Comparison of ENCODE assay signal across 37 cellular contexts in the genomic region with DNA sequence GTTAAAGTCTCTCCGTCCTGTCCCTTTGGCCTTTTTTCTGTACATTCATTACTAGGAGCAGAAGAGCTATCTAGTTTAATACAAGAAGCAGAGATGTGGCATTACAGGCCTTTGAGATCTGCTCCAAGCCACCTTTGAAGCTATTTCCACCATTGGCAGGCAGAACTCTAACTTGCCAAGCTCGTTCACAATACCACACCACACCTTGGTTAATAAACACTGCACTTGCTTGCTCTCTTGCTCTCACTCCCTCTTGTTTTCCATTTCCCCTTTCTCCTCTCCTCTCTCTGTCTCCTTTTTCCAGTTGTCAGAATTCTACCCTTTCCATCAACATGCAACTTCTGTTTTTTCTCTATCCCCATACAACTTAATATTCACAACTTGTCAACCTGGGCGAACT. TPM values are rescaled to one million over a fixed set of nuclear protein-coding genes. Genes with fewer than 3 reads are reported as not detected.
"Had no signal": no experiment of that assay in that cellular context is flagged by ENCODE, and none has a peak within 500 bp of the region (broad histone marks: within the 10 kb centered on the region; RNA-seq: fewer than 3 reads in every experiment).

No MANE protein-coding gene starts in this region.

- H3K4me1 ChIP-seq: adrenal gland, body of pancreas, breast epithelium, Peyer's patch had no signal

- H3K27ac Mint-ChIP-seq: activated CD4-positive, alpha-beta T cell treated with anti-CD3 and anti-CD28 coated beads for 36 hours; activated CD4-positive, alpha-beta T cell treated with anti-CD3 and anti-CD28 coated beads, Interleukin-2, amount 10 ng/mL, durations not matched to agents 7 days and 5 days; activated CD8-positive, alpha-beta T cell treated with anti-CD3 and anti-CD28 coated beads, Interleukin-2, amount 10 ng/mL, durations not matched to agents 7 days and 5 days; activated naive CD4-positive, alpha-beta T cell treated with anti-CD3 and anti-CD28 coated beads for 36 hours; activated naive CD4-positive, alpha-beta T cell treated with anti-CD3 and anti-CD28 coated beads, Interleukin-2, amount 50 U/mL, for 72 hours; activated T-cell treated with anti-CD3 and anti-CD28 coated beads, Interleukin-2, amount 50 U/mL, for 24 hours; activated T-helper 2 cell treated with anti-CD3 and anti-CD28 coated beads, Interferon-gamma antibody, Interleukin-2, Interleukin-4, amounts not matched to agents 10 μg/mL and 5 μg/mL and 100 μg/mL, durations not matched to agents 14 hours and 24 hours and 36 hours; T-helper 1 cell treated with Interleukin-12 subunit alpha and Interleukin-12 subunit beta and Interleukin-4 antibody, amounts not matched to agents 30 μg/mL and 1 μg/mL, for 36 hours; T-helper 2 cell treated with Interferon-gamma antibody and Interleukin-4, amounts not matched to agents 5 μg/mL and 100 μg/mL, for 36 hours; WTC11 had no signal

- DNase-seq: activated CD4-positive, alpha-beta T cell treated with anti-CD3 and anti-CD28 coated beads for 36 hours; activated CD4-positive, alpha-beta T cell treated with anti-CD3 and anti-CD28 coated beads, Interleukin-2, amount 10 ng/mL, durations not matched to agents 7 days and 5 days; activated CD4-positive, alpha-beta T cell treated with anti-CD3 and anti-CD28 coated beads, Interleukin-2, amount 50 U/mL, for 48 hours; activated CD8-positive, alpha-beta T cell treated with anti-CD3 and anti-CD28 coated beads, Interleukin-2, amount 10 ng/mL, durations not matched to agents 7 days and 5 days; activated gamma-delta T cell treated with Interleukin-2 at 50 U/mL for 16 hours; activated naive CD4-positive, alpha-beta T cell treated with anti-CD3 and anti-CD28 coated beads for 36 hours; activated T-cell treated with anti-CD3 and anti-CD28 coated beads, Interleukin-2, amount 50 U/mL, for 24 hours; adrenal gland; body of pancreas; caudate nucleus; Kasumi-1; MM.1S; MV-4-11; NCI-H1092; NCI-H1436 treated with DMSO at 0.1 percent for 48 hours; NCI-H1694 treated with DMSO at 0.1 percent for 48 hours; NCI-H2029; NCI-H2171; NCI-H510A; NCI-H526; NCI-H748 treated with DMSO at 0.1 percent for 48 hours; NK-92 treated with Interleukin-12 subunit alpha and Interleukin-12 subunit beta, amount 100 ng/mL, for 24 hours; Peyer's patch; RPMI8226; SHP77 treated with DMSO at 0.1 percent for 48 hours; SK-N-SH had no signal

- H3K4me3 ChIP-seq: adrenal gland, body of pancreas, breast epithelium, Peyer's patch, SJSA1 had no signal

- H3K27me3 ChIP-seq: adrenal gland, body of pancreas, breast epithelium, Peyer's patch, SJSA1 had no signal

- H3K9me3 ChIP-seq: adrenal gland, body of pancreas, breast epithelium, Peyer's patch, SJSA1, SK-N-SH had no signal

- FAIRE-seq: astrocyte, TTC549 had no signal

- ATAC-seq: activated CD4-positive, alpha-beta T cell treated with anti-CD3 and anti-CD28 coated beads for 36 hours; activated CD4-positive, CD25-positive, alpha-beta regulatory T cell treated with anti-CD3 and anti-CD28 coated beads, Interleukin-2, amount 50 U/mL, for 24 hours; activated CD8-positive, alpha-beta T cell treated with anti-CD3 and anti-CD28 coated beads, Interleukin-2, amount 10 ng/mL, durations not matched to agents 7 days and 5 days; activated naive CD4-positive, alpha-beta T cell treated with anti-CD3 and anti-CD28 coated beads, Interleukin-2, amount 50 U/mL, for 72 hours; body of pancreas; PC-3; WTC11 had no signal

- H3K4me3 Mint-ChIP-seq: activated CD4-positive, alpha-beta T cell treated with anti-CD3 and anti-CD28 coated beads for 36 hours; activated CD4-positive, alpha-beta T cell treated with anti-CD3 and anti-CD28 coated beads, Interleukin-2, amount 10 ng/mL, durations not matched to agents 7 days and 5 days; activated CD8-positive, alpha-beta T cell treated with anti-CD3 and anti-CD28 coated beads, Interleukin-2, amount 10 ng/mL, durations not matched to agents 7 days and 5 days; activated naive CD4-positive, alpha-beta T cell treated with anti-CD3 and anti-CD28 coated beads for 36 hours; activated T-cell treated with anti-CD3 and anti-CD28 coated beads, Interleukin-2, amount 50 U/mL, for 24 hours; T-helper 1 cell treated with Interleukin-12 subunit alpha and Interleukin-12 subunit beta and Interleukin-4 antibody, amounts not matched to agents 30 μg/mL and 1 μg/mL, for 36 hours; T-helper 2 cell treated with Interferon-gamma antibody and Interleukin-4, amounts not matched to agents 5 μg/mL and 100 μg/mL, for 36 hours; WTC11 had no signal

- H3K4me1 Mint-ChIP-seq: activated CD4-positive, alpha-beta T cell treated with anti-CD3 and anti-CD28 coated beads for 36 hours; activated CD4-positive, alpha-beta T cell treated with anti-CD3 and anti-CD28 coated beads, Interleukin-2, amount 10 ng/mL, durations not matched to agents 7 days and 5 days; WTC11 had no signal

- H3K9me3 Mint-ChIP-seq: activated CD4-positive, alpha-beta T cell treated with anti-CD3 and anti-CD28 coated beads, Interleukin-2, amount 10 ng/mL, durations not matched to agents 7 days and 5 days; activated naive CD4-positive, alpha-beta T cell treated with anti-CD3 and anti-CD28 coated beads for 36 hours; activated naive CD4-positive, alpha-beta T cell treated with anti-CD3 and anti-CD28 coated beads, Interleukin-2, amount 50 U/mL, for 72 hours; activated T-cell treated with anti-CD3 and anti-CD28 coated beads, Interleukin-2, amount 50 U/mL, for 24 hours; activated T-helper 2 cell treated with anti-CD3 and anti-CD28 coated beads, Interferon-gamma antibody, Interleukin-2, Interleukin-4, amounts not matched to agents 10 μg/mL and 5 μg/mL and 100 μg/mL, durations not matched to agents 14 hours and 24 hours and 36 hours; T-helper 1 cell treated with Interleukin-12 subunit alpha and Interleukin-12 subunit beta and Interleukin-4 antibody, amounts not matched to agents 30 μg/mL and 1 μg/mL, for 36 hours; T-helper 2 cell treated with Interferon-gamma antibody and Interleukin-4, amounts not matched to agents 5 μg/mL and 100 μg/mL, for 36 hours; WTC11 had no signal

- H3K36me3 ChIP-seq: adrenal gland, breast epithelium, Peyer's patch, SJSA1 had no signal

- H3K27ac ChIP-seq: adrenal gland, body of pancreas, breast epithelium, Peyer's patch, SJSA1 had no signal

- H3K36me3 Mint-ChIP-seq: activated naive CD4-positive, alpha-beta T cell treated with anti-CD3 and anti-CD28 coated beads, Interleukin-2, amount 50 U/mL, for 72 hours; WTC11 had no signal

RNA-seq across cellular contexts. Expression of gene SELE, which starts 7.0 kb away (rescaled TPM):
- total RNA-seq: activated CD4-positive, alpha-beta T cell treated with anti-CD3 and anti-CD28 coated beads for 36 hours; activated CD4-positive, alpha-beta T cell treated with anti-CD3 and anti-CD28 coated beads, Interleukin-2, amount 10 ng/mL, durations not matched to agents 7 days and 5 days; activated CD8-positive, alpha-beta T cell treated with anti-CD3 and anti-CD28 coated beads, Interleukin-2, amount 10 ng/mL, durations not matched to agents 7 days and 5 days; activated naive CD4-positive, alpha-beta T cell treated with anti-CD3 and anti-CD28 coated beads for 36 hours; activated naive CD4-positive, alpha-beta T cell treated with anti-CD3 and anti-CD28 coated beads, Interleukin-2, amount 50 U/mL, for 72 hours; activated T-helper 2 cell treated with anti-CD3 and anti-CD28 coated beads, Interferon-gamma antibody, Interleukin-2, Interleukin-4, amounts not matched to agents 10 μg/mL and 5 μg/mL and 100 μg/mL, durations not matched to agents 14 hours and 24 hours and 36 hours; astrocyte; PC-3; WTC11 had no signal
